Comparison of ENCODE assay signal across 15 cellular contexts in the genomic region with DNA sequence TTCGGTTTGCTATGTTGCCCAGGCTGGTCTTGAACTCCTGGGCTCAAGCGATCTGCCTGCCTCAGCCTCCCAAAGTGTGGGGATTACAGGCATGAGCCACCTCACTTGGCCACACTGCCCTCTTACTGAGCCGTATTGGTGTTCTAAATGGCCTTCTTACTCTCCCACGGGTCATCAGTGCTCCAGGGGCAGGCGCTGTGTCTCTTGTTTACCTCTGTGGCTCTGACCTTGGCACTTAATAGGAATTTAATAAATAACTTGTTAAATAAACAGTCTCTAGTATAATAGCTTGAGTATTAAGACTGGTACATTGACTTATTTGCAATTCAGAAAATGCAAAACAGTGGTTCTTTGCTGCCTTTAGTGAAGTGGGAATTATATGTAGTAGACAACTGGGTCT. TPM values are rescaled to one million over a fixed set of nuclear protein-coding genes. Genes with fewer than 3 reads are reported as not detected.
DNase-seq lines count a peak whose midpoint lies in the region; ATAC-seq and TF ChIP-seq lines count a peak whose summit lies in the region.
"Had no signal": no experiment of that assay in that cellular context is flagged by ENCODE, and none has a peak within 500 bp of the region (broad histone marks: within the 10 kb centered on the region; RNA-seq: fewer than 3 reads in every experiment).

No MANE protein-coding gene starts in this region.

- DNase-seq in GM23338 (ENCODE audit: low spot score) (no peak), PC-9 (no peak), prostate gland (ENCODE audit: low spot score) (no peak), NCI-H1092 treated with DMSO at 0.1 percent for 48 hours (lab: John Stamatoyannopoulos, UW) (no peak), chondrocyte (ENCODE audit: low spot score) (no peak), NCI-H446 treated with DMSO at 0.1 percent for 48 hours (lab: John Stamatoyannopoulos, UW) (no peak)
- DNase-seq: activated T-cell treated with anti-CD3 and anti-CD28 coated beads, Interleukin-2, amount 50 U/mL, for 4 hours; foreskin melanocyte; NCI-H1436 treated with DMSO at 0.1 percent for 48 hours; stimulated activated CD4-positive, alpha-beta T cell treated with anti-CD3 and anti-CD28 coated beads, Interleukin-15, amount 100 ng/mL, for 24 hours had no signal

- CTCF ChIA-PET in PC-9 (lab: Charles Lee) = interaction anchor here (0.5 kb wide), 1 partner anchor 51 kb away, joined by 7 read pairs; no protein-coding TSS in a partner anchor

- BruUV-seq in PC-9 (replicated peaks; lab: Mats Ljungman, UMichigan) = no TSS peak

- H3K4me3 Mint-ChIP-seq in GM23338 = no peak overlapping the region; the same call in 2 of the 3 replicates
- H3K4me3 Mint-ChIP-seq in chondrocyte (ENCODE audit: unreplicated experiment) = no peak overlapping the region
- H3K4me3 Mint-ChIP-seq: activated T-cell treated with anti-CD3 and anti-CD28 coated beads, Interleukin-2, amount 50 U/mL, for 4 hours had no signal

- H3K9me2 ChIP-seq in GM23338 (ENCODE audit: insufficient read depth) (no peaks in the 10 kb centered on the region), PC-9 (ENCODE audit: insufficient read depth) (no peaks in the 10 kb centered on the region)

- H3K4me1 ChIP-seq in GM23338 (ENCODE audit: insufficient read depth) (peaks cover 79% of the 10 kb centered on the region), PC-9 (replicated peaks; ENCODE audit: insufficient read depth) (peaks cover 73% of the 10 kb centered on the region), esophagus (ENCODE audit: control insufficient read depth in 2 of 2, insufficient read depth in 2 of 2, low read length in 1 of 2) (peaks cover 7 to 27% of the 10 kb centered on the region in 2 donors), prostate gland (replicated peaks) (peaks cover 52% of the 10 kb centered on the region)

- H3K9me3 Mint-ChIP-seq in GM23338 (no peaks in the 10 kb centered on the region), chondrocyte (ENCODE audit: low read depth) (no peaks in the 10 kb centered on the region)
- H3K9me3 Mint-ChIP-seq: activated T-cell treated with anti-CD3 and anti-CD28 coated beads, Interleukin-2, amount 50 U/mL, for 4 hours had no signal

- no peaks in the 10 kb centered on the region for H3K36me3 ChIP-seq in GM23338 (ENCODE audit: insufficient read depth)
- H3K36me3 ChIP-seq in PC-9 (ENCODE audit: low read depth) = no peaks in the 10 kb centered on the region
- H3K36me3 ChIP-seq in esophagus (ENCODE audit: control insufficient read depth in 2 of 2, insufficient read depth in 2 of 2, low read length in 1 of 2) = no peaks in the 10 kb centered on the region
- no peaks in the 10 kb centered on the region for H3K36me3 ChIP-seq in prostate gland
- H3K36me3 ChIP-seq: BLaER1 treated with 17β-estradiol and CSF1 and Interleukin-3, amounts not matched to agents 10 nM and 100 nM; tibial nerve had no signal

- H3K27me3 Mint-ChIP-seq in GM23338 (ENCODE audit: insufficient read depth, low read depth, poor library complexity) (peaks cover 12% of the 10 kb centered on the region), chondrocyte (ENCODE audit: low read depth) (no peaks in the 10 kb centered on the region)

- 68 to 81% methylated on average over 5 of the region's 5 CpGs for WGBS in esophagus, 2 donors
- 77% methylated on average over 5 of the region's 5 CpGs for WGBS in prostate gland

- H3K4me2 ChIP-seq in GM23338 (peak overlapping the region; percentile 44), PC-9 (peak overlapping the region; percentile 57; the same call in 1 of the 2 replicates)
- H3K4me2 ChIP-seq: BLaER1 treated with 17β-estradiol and CSF1 and Interleukin-3, amounts not matched to agents 10 nM and 100 nM had no signal

- peaks cover 11% of the 10 kb centered on the region for H3F3A ChIP-seq in GM23338 (replicated peaks; ENCODE audit: low read depth)
- H3F3A ChIP-seq in PC-9 (ENCODE audit: insufficient read depth, low read depth) = peaks cover 48% of the 10 kb centered on the region

- POLR2A ChIA-PET in PC-9 (lab: Charles Lee; ENCODE audit: unreplicated experiment) = interaction anchor here (0.8 to 0.9 kb wide), 2 partner anchors 11 to 17 kb away, joined by 7 to 8 read pairs; no protein-coding TSS in a partner anchor

- peak overlapping the region; percentile 85 for H3K27ac ChIP-seq in GM23338 (ENCODE audit: low read depth)
- peak overlapping the region; percentile 34 for H3K27ac ChIP-seq in PC-9
- H3K27ac ChIP-seq in esophagus (ENCODE audit: low read depth in 2 of 2, low read length in 1 of 2) = peak overlapping the region; percentile 16 to 26
- H3K27ac ChIP-seq in prostate gland = peak overlapping the region; percentile 67 to 84
- H3K27ac ChIP-seq: BLaER1 treated with 17β-estradiol and CSF1 and Interleukin-3, amounts not matched to agents 10 nM and 100 nM had no signal

- ATAC-seq in GM23338 = no peak
- ATAC-seq in GM19395 (IDR thresholded peaks at IDR 0.05; ENCODE audit: unreplicated experiment) = no peak
- ATAC-seq: K562 had no signal

- TF ChIP-seq POLR2A in prostate gland (IDR thresholded peaks at IDR 0.05) = no peak

- H3K4me1 Mint-ChIP-seq in GM23338 (peaks cover 76% of the 10 kb centered on the region), chondrocyte (ENCODE audit: low read depth) (peaks cover 61% of the 10 kb centered on the region)

- H3K9me3 ChIP-seq in PC-9 (ENCODE audit: insufficient read depth, low read depth) (no peaks in the 10 kb centered on the region), esophagus (ENCODE audit: control insufficient read depth in 2 of 2, insufficient read depth in 1 of 2, low read depth in 1 of 2, low read length in 1 of 2) (no peaks in the 10 kb centered on the region), prostate gland (no peaks in the 10 kb centered on the region)
- H3K9me3 ChIP-seq: BLaER1 treated with 17β-estradiol and CSF1 and Interleukin-3, amounts not matched to agents 10 nM and 100 nM; tibial nerve had no signal

- H3K27me3 ChIP-seq in GM23338 (ENCODE audit: insufficient read depth) (no peaks in the 10 kb centered on the region), PC-9 (ENCODE audit: insufficient read depth, low read depth) (no peaks in the 10 kb centered on the region), esophagus (ENCODE audit: control insufficient read depth in 1 of 2, insufficient read depth in 2 of 2, low read length in 2 of 2) (no peaks in the 10 kb centered on the region), prostate gland (replicated peaks; ENCODE audit: insufficient read depth) (no peaks in the 10 kb centered on the region)
- H3K27me3 ChIP-seq: BLaER1 treated with 17β-estradiol and CSF1 and Interleukin-3, amounts not matched to agents 10 nM and 100 nM; tibial nerve had no signal

- H3K27ac Mint-ChIP-seq in GM23338 (peak overlapping the region; percentile 95), chondrocyte (ENCODE audit: unreplicated experiment) (no peak overlapping the region)

- H4K20me1 ChIP-seq in GM23338 (replicated peaks; ENCODE audit: insufficient read depth) (peaks cover 10% of the 10 kb centered on the region), PC-9 (ENCODE audit: insufficient read depth) (peaks cover 79% of the 10 kb centered on the region)

- H3K4me3 ChIP-seq in GM23338 (no peak overlapping the region), PC-9 (no peak overlapping the region), esophagus (ENCODE audit: low read depth in 1 of 2, low read length in 2 of 2) (no peak overlapping the region), prostate gland (no peak overlapping the region)
- H3K4me3 ChIP-seq: BLaER1 treated with 17β-estradiol and CSF1 and Interleukin-3, amounts not matched to agents 10 nM and 100 nM; K562; tibial nerve had no signal

- TF ChIP-seq CTCF in GM23338 (conservative IDR thresholded peaks at IDR 0.05; ENCODE audit: low read depth in 2 of 2) = no peak
- no peak for TF ChIP-seq CTCF in PC-9 (conservative IDR thresholded peaks at IDR 0.05)
- no peak for TF ChIP-seq CTCF in prostate gland (IDR thresholded peaks at IDR 0.05)
- no peak for TF ChIP-seq CTCF in chondrocyte (IDR thresholded peaks at IDR 0.05)

- H3K36me3 Mint-ChIP-seq in GM23338 (ENCODE audit: low read depth) (no peaks in the 10 kb centered on the region), chondrocyte (ENCODE audit: low read depth) (no peaks in the 10 kb centered on the region)

- H2AFZ ChIP-seq in GM23338 (no peak overlapping the region), PC-9 (no peak overlapping the region)

- intact Hi-C loops in PC-9 (cut with micrococcal nuclease; ENCODE audit: unreplicated experiment) = loop anchor here (1.0 to 2.0 kb wide), 3 partner anchors 27 to 71 kb away; no protein-coding TSS in a partner anchor
- intact Hi-C loops in prostate gland (cut with DNase I) = no loop called here

- peaks cover 96% of the 10 kb centered on the region for H3K79me2 ChIP-seq in GM23338 (replicated peaks; ENCODE audit: insufficient read depth)
- H3K79me2 ChIP-seq in PC-9 (ENCODE audit: low read depth) = peaks cover 100% of the 10 kb centered on the region

TF ChIP-seq in GM23338, 12 proteins besides CTCF, POLR2A, EP300 and RAD21 (continues in another document):
- TF ChIP-seq NANOG (IDR thresholded peaks at IDR 0.05; ENCODE audit: borderline replicate concordance) (no peak), EZH2phosphoT487 (IDR thresholded peaks at IDR 0.05; ENCODE audit: unreplicated experiment) (no peak), STAT1 (IDR thresholded peaks at IDR 0.05; ENCODE audit: unreplicated experiment) (no peak), JUNB (IDR thresholded peaks at IDR 0.05; ENCODE audit: unreplicated experiment) (no peak), ZNF331 (CRISPR knock-in tag; IDR thresholded peaks at IDR 0.05; ENCODE audit: low read depth) (no peak)

RNA-seq across cellular contexts. Expression of a gene that starts 13.7 kb away (rescaled TPM):
- total RNA-seq in GM23338 (2014; rRNA removed; shearing (Covaris generic)) = 155 and 179 TPM in 2 replicates
- polyA plus RNA-seq in GM23338 (2016; fragmentation: Nextera tagmentation; extraction: Ambion mirVana) (36.5 and 39.7 TPM in 2 replicates), esophagus (10 to 100 TPM; 50.8 to 52.5 TPM)
- total RNA-seq in PC-9 (2021) (349 and 361 TPM in 2 replicates), prostate gland (100 to 1,000 TPM; 331 to 408 TPM), chondrocyte (56.5 to 75.3 TPM (median 70.2 TPM) in 3 replicates)

Comparison
In these comparisons a context has a peak if more than half of its experiments do, and no peak if none do; other contexts are left out.
1. H3K27ac ChIP-seq: peak in every context shown above with its lines; median percentile 85 in GM23338; 76 in prostate gland; 34 in PC-9; 21 in esophagus.